In the genomic region with DNA sequence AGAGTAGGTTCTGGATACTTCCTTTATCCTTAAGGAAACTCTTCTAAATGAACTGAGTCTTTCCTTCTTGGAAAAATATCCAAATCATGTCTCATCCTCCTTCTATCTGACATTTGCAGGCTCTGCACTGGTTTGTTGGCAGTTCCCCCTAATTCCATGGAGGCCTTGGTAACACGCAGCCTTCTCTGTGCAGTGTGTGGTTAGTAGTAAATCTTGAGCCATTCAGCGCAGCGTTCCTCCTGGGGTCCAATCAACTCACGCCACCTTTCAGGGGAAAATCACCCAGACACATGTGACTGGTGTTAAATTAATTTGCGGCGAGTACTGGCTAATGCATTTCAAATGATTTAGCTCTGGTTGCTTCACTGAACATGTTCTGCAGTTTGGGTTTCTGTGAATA, we compare ENCODE assay signal across 18 cellular contexts. TPM values are rescaled to one million over a fixed set of nuclear protein-coding genes. Genes with fewer than 3 reads are reported as not detected.
"Had no signal": no experiment of that assay in that cellular context is flagged by ENCODE, and none has a peak within 500 bp of the region (broad histone marks: within the 10 kb centered on the region; RNA-seq: fewer than 3 reads in every experiment).

No MANE protein-coding gene starts in this region.

- DNase-seq: activated naive CD8-positive, alpha-beta T cell treated with anti-CD3 and anti-CD28 coated beads, Interleukin-2, amount 10 ng/mL, durations not matched to agents 7 days and 5 days; aorta; dorsolateral prefrontal cortex; hippocampal formation; left ventricle myocardium inferior; mesenchymal stem cell; occipital lobe; sigmoid colon; stimulated activated CD4-positive, alpha-beta T cell treated with anti-CD3 and anti-CD28 coated beads, Interleukin-12 subunit alpha, Interleukin-12 subunit beta, amount 100 ng/mL, for 4 hours; stimulated activated CD4-positive, alpha-beta T cell treated with anti-CD3 and anti-CD28 coated beads, Interleukin-2, amount 100 ng/mL, for 24 hours; T-helper 9 cell had no signal

- H3K4me3 Mint-ChIP-seq: activated naive CD8-positive, alpha-beta T cell treated with anti-CD3 and anti-CD28 coated beads, Interleukin-2, amount 10 ng/mL, durations not matched to agents 7 days and 5 days; activated T-helper 1 cell treated with anti-CD3 and anti-CD28 coated beads, Interleukin-12 subunit alpha, Interleukin-12 subunit beta, Interleukin-2, Interleukin-4 antibody, amounts not matched to agents 30 ng/mL and 10 ng/mL and 1 ng/mL, durations not matched to agents 14 hours and 24 hours and 36 hours; natural killer cell treated with Interleukin-12 subunit alpha and Interleukin-12 subunit beta and Interleukin-15 and Interleukin-18, amount 100 ng/mL, for 72 hours had no signal

- H3K9me3 Mint-ChIP-seq: activated naive CD8-positive, alpha-beta T cell treated with anti-CD3 and anti-CD28 coated beads, Interleukin-2, amount 10 ng/mL, durations not matched to agents 7 days and 5 days; activated T-helper 1 cell treated with anti-CD3 and anti-CD28 coated beads, Interleukin-12 subunit alpha, Interleukin-12 subunit beta, Interleukin-2, Interleukin-4 antibody, amounts not matched to agents 30 ng/mL and 10 ng/mL and 1 ng/mL, durations not matched to agents 14 hours and 24 hours and 36 hours; natural killer cell treated with Interleukin-12 subunit alpha and Interleukin-12 subunit beta and Interleukin-15 and Interleukin-18, amount 100 ng/mL, for 72 hours had no signal

- H3K4me1 Mint-ChIP-seq: activated naive CD8-positive, alpha-beta T cell treated with anti-CD3 and anti-CD28 coated beads, Interleukin-2, amount 10 ng/mL, durations not matched to agents 7 days and 5 days had no signal

- ATAC-seq: natural killer cell treated with Interleukin-12 subunit alpha and Interleukin-12 subunit beta and Interleukin-15 and Interleukin-18, amount 100 ng/mL, for 72 hours had no signal

- H3K27ac Mint-ChIP-seq: activated naive CD8-positive, alpha-beta T cell treated with anti-CD3 and anti-CD28 coated beads, Interleukin-2, amount 10 ng/mL, durations not matched to agents 7 days and 5 days; activated T-helper 1 cell treated with anti-CD3 and anti-CD28 coated beads, Interleukin-12 subunit alpha, Interleukin-12 subunit beta, Interleukin-2, Interleukin-4 antibody, amounts not matched to agents 30 ng/mL and 10 ng/mL and 1 ng/mL, durations not matched to agents 14 hours and 24 hours and 36 hours; natural killer cell treated with Interleukin-12 subunit alpha and Interleukin-12 subunit beta and Interleukin-15 and Interleukin-18, amount 100 ng/mL, for 72 hours had no signal

- H3K36me3 Mint-ChIP-seq: activated naive CD8-positive, alpha-beta T cell treated with anti-CD3 and anti-CD28 coated beads, Interleukin-2, amount 10 ng/mL, durations not matched to agents 7 days and 5 days; natural killer cell treated with Interleukin-12 subunit alpha and Interleukin-12 subunit beta and Interleukin-15 and Interleukin-18, amount 100 ng/mL, for 72 hours had no signal

RNA-seq across cellular contexts. Expression of a gene that starts 21.0 kb away (rescaled TPM):
- total RNA-seq: activated CD8-positive, alpha-beta memory T cell treated with anti-CD3 and anti-CD28 coated beads for 36 hours; activated naive CD8-positive, alpha-beta T cell treated with anti-CD3 and anti-CD28 coated beads, Interleukin-2, amount 10 ng/mL, durations not matched to agents 7 days and 5 days; activated T-helper 1 cell treated with anti-CD3 and anti-CD28 coated beads, Interleukin-12 subunit alpha, Interleukin-12 subunit beta, Interleukin-2, Interleukin-4 antibody, amounts not matched to agents 30 ng/mL and 10 ng/mL and 1 ng/mL, durations not matched to agents 14 hours and 24 hours and 36 hours; aorta; dorsolateral prefrontal cortex; fibroblast of villous mesenchyme; left ventricle myocardium inferior; natural killer cell treated with Interleukin-12 subunit alpha and Interleukin-12 subunit beta and Interleukin-15 and Interleukin-18, amount 100 ng/mL, for 72 hours; occipital lobe; sigmoid colon; ureter had no signal
- polyA plus RNA-seq: aorta, esophagus, keratinocyte, sigmoid colon had no signal
